ENCODE assay signal across 8 cellular contexts in genomic region chr3:192467230-192468186, GRCh38.
DNase-seq lines count a peak whose midpoint lies in the region; ATAC-seq and TF ChIP-seq lines count a peak whose summit lies in the region.

No MANE protein-coding gene starts in this region.

- TF ChIP-seq CTCF in activated CD8-positive, alpha-beta T cell treated with anti-CD3 and anti-CD28 coated beads for 36 hours (IDR thresholded peaks at IDR 0.05), result peak; percentile 80
- peak; percentile 38 to 87 (median 84) for TF ChIP-seq CTCF in esophagus squamous epithelium (IDR thresholded peaks at IDR 0.05)
- peak; percentile 81 to 89 (median 86) for TF ChIP-seq CTCF in nephron (IDR thresholded peaks at IDR 0.05; ENCODE audit: unreplicated experiment in 3 of 3)
- peak; percentile 63 to 91 (median 78) for TF ChIP-seq CTCF in tibial nerve (IDR thresholded peaks at IDR 0.05)

- H3K9me3 ChIP-seq in esophagus squamous epithelium, result no peaks in the 10 kb centered on the region
- H3K9me3 ChIP-seq in tibial nerve, result no peaks in the 10 kb centered on the region

- no peaks in the 10 kb centered on the region for H3K36me3 Mint-ChIP-seq in activated CD8-positive, alpha-beta T cell treated with anti-CD3 and anti-CD28 coated beads for 36 hours (ENCODE audit: low read depth)
- no peaks in the 10 kb centered on the region for H3K36me3 Mint-ChIP-seq in nephron (ENCODE audit: low read depth)

- POLR2A ChIA-PET in activated CD8-positive, alpha-beta T cell treated with anti-CD3 and anti-CD28 coated beads for 36 hours (lab: Charles Lee), result no interaction called here

- no peaks in the 10 kb centered on the region for H3K4me1 Mint-ChIP-seq in activated CD8-positive, alpha-beta T cell treated with anti-CD3 and anti-CD28 coated beads for 36 hours (ENCODE audit: low read depth)
- H3K4me1 Mint-ChIP-seq in nephron, result no peaks in the 10 kb centered on the region

- H3K4me3 ChIP-seq in esophagus squamous epithelium (no peak overlapping the region), tibial nerve (no peak overlapping the region)

- DNase-seq in D341Med (ENCODE audit: low spot score) (peak; percentile 75), NCI-H524 (lab: John Stamatoyannopoulos, UW) (peak; percentile 42 to 78), esophagus squamous epithelium (lab: John Stamatoyannopoulos, UW) (no peak), tibial nerve (ENCODE audit: low spot score in 2 of 2) (peak; percentile 34 to 70)
- peak; percentile 55 for DNase-seq in activated CD8-positive, alpha-beta T cell treated with anti-CD3 and anti-CD28 coated beads for 36 hours

- no peak overlapping the region for H3K27ac ChIP-seq in esophagus squamous epithelium
- no peak overlapping the region for H3K27ac ChIP-seq in tibial nerve

- H3K27me3 ChIP-seq in esophagus squamous epithelium (peaks cover 0 to 22% (median 0%) of the 10 kb centered on the region in 4 donors), tibial nerve (peaks cover 0 to 6% of the 10 kb centered on the region in 2 donors)

- no peaks in the 10 kb centered on the region for H3K9me3 Mint-ChIP-seq in activated CD8-positive, alpha-beta T cell treated with anti-CD3 and anti-CD28 coated beads for 36 hours
- no peaks in the 10 kb centered on the region for H3K9me3 Mint-ChIP-seq in nephron

- peak; percentile 91 for ATAC-seq in GM19397 (IDR thresholded peaks at IDR 0.05; ENCODE audit: unreplicated experiment)
- peak; percentile 94 for ATAC-seq in HG03378 (IDR thresholded peaks at IDR 0.05; ENCODE audit: unreplicated experiment)
- peak; percentile 90 for ATAC-seq in activated CD8-positive, alpha-beta T cell treated with anti-CD3 and anti-CD28 coated beads for 36 hours

- 19 to 36% methylated on average over 12 to 13 of the region's 13 CpGs for WGBS in esophagus squamous epithelium, 2 donors
- WGBS in tibial nerve, 2 donors, result 26 to 34% methylated on average over 13 of the region's 13 CpGs

- H3K36me3 ChIP-seq in esophagus squamous epithelium (no peaks in the 10 kb centered on the region), tibial nerve (no peaks in the 10 kb centered on the region)

- peaks cover 0 to 4% (median 0%) of the 10 kb centered on the region in 3 donors for H3K4me1 ChIP-seq in esophagus squamous epithelium
- H3K4me1 ChIP-seq in tibial nerve, result peaks cover 0 to 7% (median 0%) of the 10 kb centered on the region in 4 donors

- H3K27ac Mint-ChIP-seq in activated CD8-positive, alpha-beta T cell treated with anti-CD3 and anti-CD28 coated beads for 36 hours, result no peak overlapping the region
- no peak overlapping the region for H3K27ac Mint-ChIP-seq in nephron

- TF ChIP-seq POLR2A in esophagus squamous epithelium (IDR thresholded peaks at IDR 0.05) (no peak), tibial nerve (IDR thresholded peaks at IDR 0.05) (no peak)

- no peak overlapping the region for H3K4me3 Mint-ChIP-seq in activated CD8-positive, alpha-beta T cell treated with anti-CD3 and anti-CD28 coated beads for 36 hours
- H3K4me3 Mint-ChIP-seq in nephron, result no peak overlapping the region

- CTCF ChIA-PET in activated CD8-positive, alpha-beta T cell treated with anti-CD3 and anti-CD28 coated beads for 36 hours (lab: Charles Lee), result interaction anchor here (0.8 to 3.6 kb wide), 6 partner anchors 7 to 346 kb away, joined by 3 to 14 read pairs (median 3); no protein-coding TSS in a partner anchor

- intact Hi-C loops in activated CD8-positive, alpha-beta T cell treated with anti-CD3 and anti-CD28 coated beads for 36 hours (cut with micrococcal nuclease), result loop anchor here (5.0 to 10.0 kb wide), 2 partner anchors 335 to 577 kb away; no protein-coding TSS in a partner anchor
- intact Hi-C loops in esophagus squamous epithelium (cut with DNase I), result loop anchor here (10.0 kb wide), 1 partner anchor 337 kb away; no protein-coding TSS in a partner anchor

- TF ChIP-seq EP300 in tibial nerve (IDR thresholded peaks at IDR 0.05), result no peak

- peaks cover 8% of the 10 kb centered on the region for H3K27me3 Mint-ChIP-seq in activated CD8-positive, alpha-beta T cell treated with anti-CD3 and anti-CD28 coated beads for 36 hours
- peaks cover 40% of the 10 kb centered on the region for H3K27me3 Mint-ChIP-seq in nephron (ENCODE audit: low read depth)
